11 cellular contexts compared by ENCODE assay signal in genomic region chr4:26131711-26132110, GRCh38.
DNase-seq lines count a peak whose midpoint lies in the region; ATAC-seq and TF ChIP-seq lines count a peak whose summit lies in the region.
"Had no signal": no experiment of that assay in that cellular context is flagged by ENCODE, and none has a peak within 500 bp of the region (broad histone marks: within the 10 kb centered on the region; RNA-seq: fewer than 3 reads in every experiment).

No MANE protein-coding gene starts in this region.

- peaks cover 46% of the 10 kb centered on the region for H3K4me1 Mint-ChIP-seq in activated CD8-positive, alpha-beta T cell treated with anti-CD3 and anti-CD28 coated beads for 36 hours (ENCODE audit: low read depth)
- H3K4me1 Mint-ChIP-seq in mesothelial cell of epicardium: no peaks in the 10 kb centered on the region
- H3K4me1 Mint-ChIP-seq: endodermal cell had no signal

- intact Hi-C loops in activated CD8-positive, alpha-beta T cell treated with anti-CD3 and anti-CD28 coated beads for 36 hours (cut with micrococcal nuclease): loop anchor here (5.0 kb wide), 2 partner anchors 49 to 191 kb away; partner anchors contain the start of gene RBPJ

- no peak for TF ChIP-seq CTCF in activated CD8-positive, alpha-beta T cell treated with anti-CD3 and anti-CD28 coated beads for 36 hours (IDR thresholded peaks at IDR 0.05)
- TF ChIP-seq CTCF in mesothelial cell of epicardium (IDR thresholded peaks at IDR 0.05; ENCODE audit: unreplicated experiment): no peak

- DNase-seq in activated gamma-delta T cell treated with Interleukin-2 at 50 U/mL for 16 hours: peak; percentile 46
- DNase-seq in activated gamma-delta T cell (lab: John Stamatoyannopoulos, UW): no peak
- peak; percentile 61 for DNase-seq in activated CD8-positive, alpha-beta T cell treated with anti-CD3 and anti-CD28 coated beads for 36 hours
- DNase-seq in stimulated activated naive CD8-positive, alpha-beta T cell treated with anti-CD3 and anti-CD28 coated beads, Interleukin-15, Interleukin-2, amounts not matched to agents 100 U/mL and 50 U/mL, for 24 hours: peak; percentile 57
- DNase-seq in HuH-7 (ENCODE audit: low spot score): no peak
- DNase-seq in mesothelial cell of epicardium (ENCODE audit: low spot score in 2 of 2, unreplicated experiment in 2 of 2): no peak
- DNase-seq in SHP77 (lab: John Stamatoyannopoulos, UW): no peak
- DNase-seq: ACHN, endodermal cell, pancreas had no signal

- H3K9me3 Mint-ChIP-seq in activated CD8-positive, alpha-beta T cell treated with anti-CD3 and anti-CD28 coated beads for 36 hours: peaks cover 10% of the 10 kb centered on the region
- H3K9me3 Mint-ChIP-seq in mesothelial cell of epicardium: peaks cover 6% of the 10 kb centered on the region
- H3K9me3 Mint-ChIP-seq: endodermal cell had no signal

- ATAC-seq in HG02870 (IDR thresholded peaks at IDR 0.05; ENCODE audit: unreplicated experiment): peak; percentile 35
- peak; percentile 59 for ATAC-seq in activated CD8-positive, alpha-beta T cell treated with anti-CD3 and anti-CD28 coated beads for 36 hours
- ATAC-seq in stimulated activated naive CD8-positive, alpha-beta T cell treated with anti-CD3 and anti-CD28 coated beads, Interleukin-15, Interleukin-2, amounts not matched to agents 100 U/mL and 50 U/mL, for 24 hours: peak; percentile 70
- ATAC-seq: pancreas had no signal

- CTCF ChIA-PET in activated CD8-positive, alpha-beta T cell treated with anti-CD3 and anti-CD28 coated beads for 36 hours (lab: Charles Lee): no interaction called here

- H3K27me3 Mint-ChIP-seq in activated CD8-positive, alpha-beta T cell treated with anti-CD3 and anti-CD28 coated beads for 36 hours: peaks cover 8% of the 10 kb centered on the region
- no peaks in the 10 kb centered on the region for H3K27me3 Mint-ChIP-seq in mesothelial cell of epicardium (ENCODE audit: low read depth)

- H3K4me3 Mint-ChIP-seq in activated CD8-positive, alpha-beta T cell treated with anti-CD3 and anti-CD28 coated beads for 36 hours: no peak overlapping the region
- H3K4me3 Mint-ChIP-seq in mesothelial cell of epicardium: no peak overlapping the region
- H3K4me3 Mint-ChIP-seq: endodermal cell had no signal

- POLR2A ChIA-PET in activated CD8-positive, alpha-beta T cell treated with anti-CD3 and anti-CD28 coated beads for 36 hours (lab: Charles Lee): interaction anchor here (1.2 to 1.3 kb wide), 3 partner anchors 21 to 62 kb away, joined by 3 to 5 read pairs (median 4); no protein-coding TSS in a partner anchor

- H3K27ac Mint-ChIP-seq in activated CD8-positive, alpha-beta T cell treated with anti-CD3 and anti-CD28 coated beads for 36 hours: peak overlapping the region; percentile 81
- H3K27ac Mint-ChIP-seq in mesothelial cell of epicardium: no peak overlapping the region
- H3K27ac Mint-ChIP-seq: endodermal cell had no signal

- H3K36me3 Mint-ChIP-seq in activated CD8-positive, alpha-beta T cell treated with anti-CD3 and anti-CD28 coated beads for 36 hours (ENCODE audit: low read depth): no peaks in the 10 kb centered on the region
- no peaks in the 10 kb centered on the region for H3K36me3 Mint-ChIP-seq in mesothelial cell of epicardium

Comparison
In these comparisons a context has a peak if more than half of its experiments do, and no peak if none do; other contexts are left out.
1. DNase-seq: peak in activated gamma-delta T cell treated with Interleukin-2 at 50 U/mL for 16 hours (single experiment), activated CD8-positive, alpha-beta T cell treated with anti-CD3 and anti-CD28 coated beads for 36 hours (single experiment) and stimulated activated naive CD8-positive, alpha-beta T cell treated with anti-CD3 and anti-CD28 coated beads, Interleukin-15, Interleukin-2, amounts not matched to agents 100 U/mL and 50 U/mL, for 24 hours (single experiment); none in activated gamma-delta T cell (single experiment), HuH-7 (single experiment), mesothelial cell of epicardium (0 of 2) and SHP77 (0 of 2).
2. Peak in every context shown above with its lines, with median percentiles within 50 percentile points of each other: ATAC-seq.